27 cellular contexts compared by ENCODE assay signal in genomic region chr9:87392091-87392490, GRCh38.
"Had no signal": no experiment of that assay in that cellular context is flagged by ENCODE, and none has a peak within 500 bp of the region (broad histone marks: within the 10 kb centered on the region; RNA-seq: fewer than 3 reads in every experiment).

No MANE protein-coding gene starts in this region.

- H3K27ac Mint-ChIP-seq: natural killer cell treated with Interleukin-12 subunit alpha and Interleukin-12 subunit beta and Interleukin-15 and Interleukin-18, amount 100 ng/mL, for 72 hours; progenitor cell of endocrine pancreas; stimulated activated effector memory CD8-positive, alpha-beta T cell treated with anti-CD3 and anti-CD28 coated beads, Interleukin-12 subunit alpha, Interleukin-12 subunit beta, amount 100 ng/mL, for 72 hours had no signal

- DNase-seq: dermis blood vessel endothelial cell; effector memory CD4-positive, alpha-beta T cell; erythroblast; esophagus squamous epithelium; head of caudate nucleus; kidney; left colon; left ventricle myocardium superior; lower lobe of right lung; right lobe of liver; small intestine; stimulated activated CD4-positive, alpha-beta T cell treated with anti-CD3 and anti-CD28 coated beads, Interleukin-1b, Interleukin-23, amount 100 ng/mL, for 48 hours; stimulated activated CD4-positive, alpha-beta T cell treated with anti-CD3 and anti-CD28 coated beads, Interleukin-4, amount 100 ng/mL, for 1 hour; stimulated activated naive CD4-positive, alpha-beta T cell treated with Interleukin-2 at 50 U/mL for 16 hours; substantia nigra; transverse colon had no signal

- H3K4me1 ChIP-seq: esophagus squamous epithelium, lower lobe of right lung, parathyroid adenoma, vagina had no signal

- H3K27me3 ChIP-seq: neutrophil, right lobe of liver, transverse colon, vagina had no signal

- H3K9me3 Mint-ChIP-seq: natural killer cell treated with Interleukin-12 subunit alpha and Interleukin-12 subunit beta and Interleukin-15 and Interleukin-18, amount 100 ng/mL, for 72 hours; stimulated activated effector memory CD8-positive, alpha-beta T cell treated with anti-CD3 and anti-CD28 coated beads, Interleukin-12 subunit alpha, Interleukin-12 subunit beta, amount 100 ng/mL, for 72 hours had no signal

- ATAC-seq: left colon; left ventricle myocardium superior; lower lobe of right lung; natural killer cell treated with Interleukin-12 subunit alpha and Interleukin-12 subunit beta and Interleukin-15 and Interleukin-18, amount 100 ng/mL, for 72 hours; right lobe of liver; stimulated activated effector memory CD8-positive, alpha-beta T cell treated with anti-CD3 and anti-CD28 coated beads, Interleukin-12 subunit alpha, Interleukin-12 subunit beta, amount 100 ng/mL, for 72 hours had no signal

- H3K4me3 Mint-ChIP-seq: natural killer cell treated with Interleukin-12 subunit alpha and Interleukin-12 subunit beta and Interleukin-15 and Interleukin-18, amount 100 ng/mL, for 72 hours; neural crest cell; stimulated activated effector memory CD8-positive, alpha-beta T cell treated with anti-CD3 and anti-CD28 coated beads, Interleukin-12 subunit alpha, Interleukin-12 subunit beta, amount 100 ng/mL, for 72 hours had no signal

- FAIRE-seq: endothelial cell of umbilical vein, frontal cortex, kidney, small intestine had no signal

- H3K36me3 ChIP-seq: esophagus squamous epithelium, lower lobe of right lung, neutrophil, right lobe of liver, thoracic aorta, transverse colon, vagina had no signal

- H3K36me3 Mint-ChIP-seq: natural killer cell treated with Interleukin-12 subunit alpha and Interleukin-12 subunit beta and Interleukin-15 and Interleukin-18, amount 100 ng/mL, for 72 hours; stimulated activated effector memory CD8-positive, alpha-beta T cell treated with anti-CD3 and anti-CD28 coated beads, Interleukin-12 subunit alpha, Interleukin-12 subunit beta, amount 100 ng/mL, for 72 hours had no signal

- H3K4me3 ChIP-seq: coronary artery, esophagus squamous epithelium, lower lobe of right lung, right lobe of liver, thoracic aorta, transverse colon, vagina had no signal

- H3K27me3 Mint-ChIP-seq: progenitor cell of endocrine pancreas had no signal

- H3K9me3 ChIP-seq: esophagus squamous epithelium, lower lobe of right lung, neutrophil, right lobe of liver, thoracic aorta, transverse colon, vagina had no signal

- H3K27ac ChIP-seq: coronary artery, esophagus squamous epithelium, lower lobe of right lung, neutrophil, parathyroid adenoma, right lobe of liver, thoracic aorta, transverse colon, vagina had no signal

- H3K4me1 Mint-ChIP-seq: stimulated activated effector memory CD8-positive, alpha-beta T cell treated with anti-CD3 and anti-CD28 coated beads, Interleukin-12 subunit alpha, Interleukin-12 subunit beta, amount 100 ng/mL, for 72 hours had no signal
